Comparison of ENCODE assay signal across 10 cellular contexts in genomic region chr12:119262388-119262787, GRCh38.
"Had no signal": no experiment of that assay in that cellular context is flagged by ENCODE, and none has a peak within 500 bp of the region (broad histone marks: within the 10 kb centered on the region; RNA-seq: fewer than 3 reads in every experiment).

No MANE protein-coding gene starts in this region.

- H3K9ac ChIP-seq: GM23248 had no signal

- DNase-seq: GM23248, GOT3, H7, H9, HCEC 1CT, HFFc6 had no signal

- H3K27ac Mint-ChIP-seq: GM23338, H9, HFFc6 had no signal

- H3K4me3 ChIP-seq: GM23248, GM23338, HAP-1 had no signal

- H3K27ac ChIP-seq: GM23248 had no signal

- H2AFZ ChIP-seq: GM23248 had no signal

- H3K36me3 ChIP-seq: HAP-1 had no signal

- H3K4me2 ChIP-seq: GM23338 had no signal

- H3K9me3 ChIP-seq: HAP-1 had no signal

- H3K4me3 Mint-ChIP-seq: GM23338, H9, HFFc6 had no signal

- H3K4me1 ChIP-seq: HAP-1 had no signal

- FAIRE-seq: H54 had no signal

- ATAC-seq: GM23338, HCT116 had no signal
